In the genomic region with DNA sequence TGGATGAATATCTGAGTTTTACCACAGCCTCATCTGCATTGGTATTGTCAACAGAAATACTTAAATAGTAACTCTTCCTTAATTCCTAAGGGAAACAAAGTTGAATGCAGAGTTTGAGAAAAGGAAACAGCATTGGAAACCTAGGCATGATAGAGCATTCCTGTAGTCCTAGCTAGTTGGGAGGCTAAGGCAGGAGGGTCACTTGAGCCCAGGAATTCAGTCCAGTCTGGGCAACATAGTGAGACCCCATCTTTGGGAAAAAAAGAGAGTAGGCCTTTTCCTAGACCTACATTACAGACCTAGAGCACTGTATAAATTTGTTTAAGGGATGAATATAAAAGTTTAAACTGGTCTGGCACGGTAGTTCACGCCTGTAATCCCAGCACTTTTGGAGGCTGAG, we compare ENCODE assay signal across 23 cellular contexts.
"Had no signal": no experiment of that assay in that cellular context is flagged by ENCODE, and none has a peak within 500 bp of the region (broad histone marks: within the 10 kb centered on the region; RNA-seq: fewer than 3 reads in every experiment).

No MANE protein-coding gene starts in this region.

- H3K27ac ChIP-seq: brain microvascular endothelial cell, Peyer's patch, RWPE1 had no signal

- DNase-seq: activated B cell treated with CpG ODN at 0.5 μM for 24 hours; activated CD4-positive, alpha-beta T cell treated with anti-CD3 and anti-CD28 coated beads for 1 hour; activated CD4-positive, alpha-beta T cell treated with anti-CD3 and anti-CD28 coated beads, Interleukin-2, amount 10 ng/mL, durations not matched to agents 24 days and 14 days; activated CD8-positive, alpha-beta memory T cell treated with anti-CD3 and anti-CD28 coated beads, Interleukin-2, amount 10 ng/mL, durations not matched to agents 7 days and 5 days; activated CD8-positive, alpha-beta T cell treated with anti-CD3 and anti-CD28 coated beads, Interleukin-2, amount 10 ng/mL, durations not matched to agents 7 days and 5 days; activated gamma-delta T cell; activated T-cell treated with anti-CD3 and anti-CD28 coated beads, Interleukin-2, amount 50 U/mL, for 48 hours; brain microvascular endothelial cell; Kasumi-1; KBM-7; NCI-H1048; NCI-H146; NCI-H187 treated with DMSO at 0.1 percent for 48 hours; NCI-H2081 treated with DMSO at 0.1 percent for 48 hours; NCI-H446; NCI-H524; Peyer's patch; Right ventricle myocardium superior had no signal

- H3K9me3 Mint-ChIP-seq: activated B cell treated with CpG ODN at 0.5 μM for 24 hours; activated CD4-positive, alpha-beta T cell treated with anti-CD3 and anti-CD28 coated beads, Interleukin-2, amount 10 ng/mL, durations not matched to agents 24 days and 14 days; activated naive CD4-positive, alpha-beta T cell treated with anti-CD3 and anti-CD28 coated beads, Interleukin-2, amount 50 U/mL, for 72 hours; activated T-helper 17 cell treated with anti-CD3 and anti-CD28 coated beads, Interleukin-2, amount 50 U/mL, for 72 hours; T-helper 1 cell treated with Interleukin-12 subunit alpha and Interleukin-12 subunit beta and Interleukin-4 antibody, amounts not matched to agents 30 μg/mL and 1 μg/mL, for 36 hours had no signal

- H3K27me3 ChIP-seq: brain microvascular endothelial cell, cardiac muscle cell, Peyer's patch had no signal

- H3K4me1 Mint-ChIP-seq: activated T-helper 17 cell treated with anti-CD3 and anti-CD28 coated beads, Interleukin-2, amount 50 U/mL, for 72 hours had no signal

- H3K27me3 Mint-ChIP-seq: activated B cell treated with CpG ODN at 0.5 μM for 24 hours; activated CD4-positive, alpha-beta T cell treated with anti-CD3 and anti-CD28 coated beads, Interleukin-2, amount 10 ng/mL, durations not matched to agents 24 days and 14 days; activated CD8-positive, alpha-beta memory T cell treated with anti-CD3 and anti-CD28 coated beads, Interleukin-2, amount 10 ng/mL, durations not matched to agents 7 days and 5 days; activated T-helper 17 cell treated with anti-CD3 and anti-CD28 coated beads, Interleukin-2, amount 50 U/mL, for 72 hours had no signal

- H3K27ac Mint-ChIP-seq: activated CD4-positive, alpha-beta T cell treated with anti-CD3 and anti-CD28 coated beads, Interleukin-2, amount 10 ng/mL, durations not matched to agents 24 days and 14 days; activated CD8-positive, alpha-beta memory T cell treated with anti-CD3 and anti-CD28 coated beads, Interleukin-2, amount 10 ng/mL, durations not matched to agents 7 days and 5 days; activated CD8-positive, alpha-beta T cell treated with anti-CD3 and anti-CD28 coated beads, Interleukin-2, amount 10 ng/mL, durations not matched to agents 7 days and 5 days; activated T-helper 17 cell treated with anti-CD3 and anti-CD28 coated beads, Interleukin-2, amount 50 U/mL, for 72 hours; T-helper 1 cell treated with Interleukin-12 subunit alpha and Interleukin-12 subunit beta and Interleukin-4 antibody, amounts not matched to agents 30 μg/mL and 1 μg/mL, for 36 hours had no signal

- H3K4me1 ChIP-seq: Peyer's patch had no signal

- H3K4me3 Mint-ChIP-seq: activated B cell treated with CpG ODN at 0.5 μM for 24 hours; activated CD4-positive, alpha-beta T cell treated with anti-CD3 and anti-CD28 coated beads, Interleukin-2, amount 10 ng/mL, durations not matched to agents 24 days and 14 days; activated CD8-positive, alpha-beta memory T cell treated with anti-CD3 and anti-CD28 coated beads, Interleukin-2, amount 10 ng/mL, durations not matched to agents 7 days and 5 days; activated CD8-positive, alpha-beta T cell treated with anti-CD3 and anti-CD28 coated beads, Interleukin-2, amount 10 ng/mL, durations not matched to agents 7 days and 5 days; activated T-helper 17 cell treated with anti-CD3 and anti-CD28 coated beads, Interleukin-2, amount 50 U/mL, for 72 hours; T-helper 1 cell treated with Interleukin-12 subunit alpha and Interleukin-12 subunit beta and Interleukin-4 antibody, amounts not matched to agents 30 μg/mL and 1 μg/mL, for 36 hours had no signal

- ATAC-seq: activated CD8-positive, alpha-beta memory T cell treated with anti-CD3 and anti-CD28 coated beads, Interleukin-2, amount 10 ng/mL, durations not matched to agents 7 days and 5 days; activated CD8-positive, alpha-beta T cell treated with anti-CD3 and anti-CD28 coated beads, Interleukin-2, amount 10 ng/mL, durations not matched to agents 7 days and 5 days; activated naive CD4-positive, alpha-beta T cell treated with anti-CD3 and anti-CD28 coated beads, Interleukin-2, amount 50 U/mL, for 72 hours; activated T-helper 17 cell treated with anti-CD3 and anti-CD28 coated beads, Interleukin-2, amount 50 U/mL, for 72 hours had no signal

- H3K4me3 ChIP-seq: cardiac muscle cell, Peyer's patch had no signal

- H3K9me3 ChIP-seq: Peyer's patch had no signal
